In genomic region chr10:88915781-88916180, GRCh38 we compare ENCODE assay signal across 15 cellular contexts. TPM values are rescaled to one million over a fixed set of nuclear protein-coding genes. Genes with fewer than 3 reads are reported as not detected.
DNase-seq lines count a peak whose midpoint lies in the region; TF ChIP-seq lines count a peak whose summit lies in the region.
"Had no signal": no experiment of that assay in that cellular context is flagged by ENCODE, and none has a peak within 500 bp of the region (broad histone marks: within the 10 kb centered on the region; RNA-seq: fewer than 3 reads in every experiment).

No MANE protein-coding gene starts in this region.

- H4K20me1 ChIP-seq in OCI-LY7 (ENCODE audit: insufficient read depth, low read length): no peaks in the 10 kb centered on the region

- no peak overlapping the region for H2BK120ac ChIP-seq in mesendoderm (ENCODE audit: low read depth, low read length)

- no peaks in the 10 kb centered on the region for H3K79me2 ChIP-seq in mesendoderm (ENCODE audit: control insufficient read depth, insufficient read depth, low read length)
- no peaks in the 10 kb centered on the region for H3K79me2 ChIP-seq in OCI-LY7 (ENCODE audit: insufficient read depth, low read depth, low read length)

- H3K18ac ChIP-seq in mesendoderm (ENCODE audit: low read length): no peak overlapping the region

- H3K4me1 ChIP-seq in BE2C (peaks cover 43% of the 10 kb centered on the region), mesendoderm (ENCODE audit: control insufficient read depth, low read depth, low read length) (peaks cover 5% of the 10 kb centered on the region), OCI-LY7 (ENCODE audit: insufficient read depth, low read length, poor library complexity, severe bottlenecking) (no peaks in the 10 kb centered on the region)

- no peak overlapping the region for H2AFZ ChIP-seq in OCI-LY7 (ENCODE audit: low read length)

- no peak overlapping the region for H3K9ac ChIP-seq in mesendoderm (ENCODE audit: low read length)

- H2AK5ac ChIP-seq in mesendoderm (ENCODE audit: low read length): no peak overlapping the region

- H3K9me3 ChIP-seq in BE2C: no peaks in the 10 kb centered on the region
- H3K9me3 ChIP-seq in OCI-LY7 (ENCODE audit: low read length): no peaks in the 10 kb centered on the region

- H2BK15ac ChIP-seq in mesendoderm (replicated peaks; ENCODE audit: low read depth): no peak overlapping the region

- H3K27me3 ChIP-seq in BE2C: no peaks in the 10 kb centered on the region
- H3K27me3 ChIP-seq in mesendoderm (ENCODE audit: insufficient read depth, low read length, poor library complexity): no peaks in the 10 kb centered on the region

- no peak overlapping the region for H4K8ac ChIP-seq in mesendoderm (ENCODE audit: low read depth, low read length)

- no CpG with 5 or more reads among the region's 2 CpGs for WGBS in mesendoderm (ENCODE audit: extremely low coverage, insufficient coverage, low lambda C conversion rate)

- H3K56ac ChIP-seq in mesendoderm (ENCODE audit: low read length): no peak overlapping the region

- H3K79me1 ChIP-seq in mesendoderm (ENCODE audit: low read length): no peaks in the 10 kb centered on the region

- POLR2A ChIA-PET in OCI-LY7 (lab: Charles Lee): no interaction called here

- no peak overlapping the region for H3K23ac ChIP-seq in mesendoderm (ENCODE audit: low read length)

- CTCF ChIA-PET in OCI-LY7 (lab: Charles Lee; ENCODE audit: unreplicated experiment): no interaction called here

- intact Hi-C loops in OCI-LY7 (cut with micrococcal nuclease; ENCODE audit: unreplicated experiment): no loop called here

- H3K4me3 ChIP-seq in BE2C (ENCODE audit: low read depth, low read length) (no peak overlapping the region), mesendoderm (ENCODE audit: low read length) (no peak overlapping the region), OCI-LY7 (ENCODE audit: low read depth, low read length, poor library complexity, severe bottlenecking) (no peak overlapping the region)

- TF ChIP-seq CTCF in BE2C (IDR thresholded peaks at IDR 0.05; ENCODE audit: low read depth, low read length) (no peak), OCI-LY7 (conservative IDR thresholded peaks at IDR 0.05; ENCODE audit: low read length) (no peak)

- H4K5ac ChIP-seq in mesendoderm (ENCODE audit: low read length): no peak overlapping the region

- H3K4me2 ChIP-seq in mesendoderm (ENCODE audit: low read length): no peak overlapping the region
- no peak overlapping the region for H3K4me2 ChIP-seq in OCI-LY7 (ENCODE audit: low read length)

- no peaks in the 10 kb centered on the region for H3K9me2 ChIP-seq in OCI-LY7 (ENCODE audit: insufficient read depth, low read length)

- H2BK5ac ChIP-seq in mesendoderm (ENCODE audit: low read length): no peak overlapping the region

- peak; percentile 22 for DNase-seq in BE2C
- peak; percentile 73 for DNase-seq in EH (ENCODE audit: low read depth)
- DNase-seq in RPMI7951 (ENCODE audit: low read depth): peak; percentile 78
- DNase-seq in mesendoderm: peak; percentile 82
- DNase-seq in GM19240 (ENCODE audit: insufficient read length, low spot score): no peak
- no peak for DNase-seq in T1000 (lab: John Stamatoyannopoulos, UW)
- DNase-seq in OCI-LY7 (ENCODE audit: low spot score): no peak
- DNase-seq: AML-193; CD8-positive, alpha-beta memory T cell; DND-41; NCI-H1436; NCI-H2081; NCI-H2227 treated with DMSO at 0.1 percent for 48 hours; NCI-H69; PC-3 had no signal

- H3K4ac ChIP-seq in mesendoderm (ENCODE audit: low read depth, low read length): no peak overlapping the region

- H3K27ac ChIP-seq in mesendoderm (ENCODE audit: low read depth, low read length) (no peak overlapping the region), OCI-LY7 (ENCODE audit: low read depth, low read length, poor library complexity, severe bottlenecking) (no peak overlapping the region)

- BruUV-seq in OCI-LY7 (replicated peaks; lab: Mats Ljungman, UMichigan): no TSS peak

- H3K36me3 ChIP-seq in BE2C (no peaks in the 10 kb centered on the region; the same call in 1 of the 2 replicates), mesendoderm (ENCODE audit: control insufficient read depth, insufficient read depth, low read length) (no peaks in the 10 kb centered on the region), OCI-LY7 (ENCODE audit: insufficient read depth, low read length) (peaks cover 87% of the 10 kb centered on the region)

RNA-seq across cellular contexts. Expression of gene STAMBPL1, which starts 35.7 kb away (rescaled TPM):
- 14.7 TPM for polyA plus RNA-seq in BE2C (2012; ENCODE audit: insufficient read depth, insufficient read length, low read depth)
- total RNA-seq in RPMI7951 (2014; rRNA removed; shearing (Covaris generic)): 38.7 and 41.3 TPM in 2 replicates
- polyA plus RNA-seq in mesendoderm (2013, experiment 1 of 2): 4.1 TPM
- 4.3 TPM for polyA plus RNA-seq in mesendoderm (2013, experiment 2 of 2)
- 47.2 and 69.0 TPM in 2 replicates for total RNA-seq in OCI-LY7 (2014; rRNA removed; shearing (Covaris generic))
- 41.0 and 44.4 TPM in 2 replicates for total RNA-seq in OCI-LY7 (2022)

RNA-seq across cellular contexts. Expression of gene ACTA2, which starts 36.8 kb away (rescaled TPM):
- polyA plus RNA-seq in BE2C (2012; ENCODE audit: insufficient read depth, insufficient read length, low read depth): 14.3 TPM
- 29.9 and 50.3 TPM in 2 replicates for total RNA-seq in RPMI7951 (2014; rRNA removed; shearing (Covaris generic))
- 1.5 TPM for polyA plus RNA-seq in mesendoderm (2013, experiment 1 of 2)
- 1.6 TPM for polyA plus RNA-seq in mesendoderm (2013, experiment 2 of 2)
- 1.4 and 5.0 TPM in 2 replicates for total RNA-seq in OCI-LY7 (2014; rRNA removed; shearing (Covaris generic))
- total RNA-seq in OCI-LY7 (2022): 3.3 and 4.2 TPM in 2 replicates
- total RNA-seq: PC-3 had no signal

Comparison
In these comparisons a context has a peak if more than half of its experiments do, and no peak if none do; other contexts are left out.
1. DNase-seq: peak in BE2C (single experiment), EH (single experiment), RPMI7951 (single experiment) and mesendoderm (single experiment); none in GM19240 (single experiment), T1000 (single experiment) and OCI-LY7 (single experiment).